Comparison of ENCODE assay signal across 8 cellular contexts in the genomic region with DNA sequence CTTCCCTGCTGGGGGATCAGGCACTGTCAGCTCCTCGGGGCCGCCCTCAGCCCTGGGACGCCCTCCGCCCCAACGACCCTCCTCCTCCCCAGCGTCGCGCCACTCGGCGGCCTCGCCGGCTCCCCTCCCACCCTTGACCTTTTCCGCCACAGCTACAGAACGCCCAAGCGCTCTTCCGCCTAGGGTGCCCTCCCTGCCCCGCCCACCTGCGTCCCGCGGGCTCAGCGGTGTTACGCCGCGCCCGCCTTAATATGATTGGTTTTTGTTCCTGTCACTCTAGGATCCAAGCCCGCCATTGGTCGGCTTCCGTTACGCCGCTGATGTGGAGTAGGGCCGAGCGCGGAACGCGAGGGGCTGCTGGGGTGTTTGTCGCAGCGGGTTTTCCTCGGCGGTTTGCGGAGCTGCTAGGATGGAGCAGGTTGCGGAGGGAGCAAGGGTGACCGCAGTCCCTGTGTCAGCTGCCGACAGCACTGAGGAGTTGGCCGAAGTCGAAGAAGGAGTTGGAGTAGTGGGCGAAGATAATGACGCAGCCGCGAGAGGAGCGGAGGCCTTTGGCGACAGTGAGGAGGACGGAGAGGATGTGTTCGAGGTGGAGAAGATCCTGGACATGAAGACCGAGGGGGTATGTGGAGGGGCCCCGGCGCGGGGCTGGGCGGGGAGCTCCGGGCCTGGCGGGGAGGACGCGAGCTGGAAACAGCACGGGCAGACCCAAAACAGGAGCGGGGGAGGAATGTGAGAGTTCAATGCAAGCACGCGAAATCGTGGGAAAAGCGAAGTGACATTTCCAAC. TPM values are rescaled to one million over a fixed set of nuclear protein-coding genes. Genes with fewer than 3 reads are reported as not detected.
A peak's percentile ranks its signal among the peaks of the same experiment; 100 is the strongest.
DNase-seq lines count a peak whose midpoint lies in the region; ATAC-seq and TF ChIP-seq lines count a peak whose summit lies in the region.

A gene with protein sequence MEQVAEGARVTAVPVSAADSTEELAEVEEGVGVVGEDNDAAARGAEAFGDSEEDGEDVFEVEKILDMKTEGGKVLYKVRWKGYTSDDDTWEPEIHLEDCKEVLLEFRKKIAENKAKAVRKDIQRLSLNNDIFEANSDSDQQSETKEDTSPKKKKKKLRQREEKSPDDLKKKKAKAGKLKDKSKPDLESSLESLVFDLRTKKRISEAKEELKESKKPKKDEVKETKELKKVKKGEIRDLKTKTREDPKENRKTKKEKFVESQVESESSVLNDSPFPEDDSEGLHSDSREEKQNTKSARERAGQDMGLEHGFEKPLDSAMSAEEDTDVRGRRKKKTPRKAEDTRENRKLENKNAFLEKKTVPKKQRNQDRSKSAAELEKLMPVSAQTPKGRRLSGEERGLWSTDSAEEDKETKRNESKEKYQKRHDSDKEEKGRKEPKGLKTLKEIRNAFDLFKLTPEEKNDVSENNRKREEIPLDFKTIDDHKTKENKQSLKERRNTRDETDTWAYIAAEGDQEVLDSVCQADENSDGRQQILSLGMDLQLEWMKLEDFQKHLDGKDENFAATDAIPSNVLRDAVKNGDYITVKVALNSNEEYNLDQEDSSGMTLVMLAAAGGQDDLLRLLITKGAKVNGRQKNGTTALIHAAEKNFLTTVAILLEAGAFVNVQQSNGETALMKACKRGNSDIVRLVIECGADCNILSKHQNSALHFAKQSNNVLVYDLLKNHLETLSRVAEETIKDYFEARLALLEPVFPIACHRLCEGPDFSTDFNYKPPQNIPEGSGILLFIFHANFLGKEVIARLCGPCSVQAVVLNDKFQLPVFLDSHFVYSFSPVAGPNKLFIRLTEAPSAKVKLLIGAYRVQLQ (plus strand): TSS at position 320 of the 789 bp plus-strand sequence. CDS start 90 bp downstream, at position 410.

- H3K4me1 ChIP-seq in right cardiac atrium (ENCODE audit: control insufficient read depth, insufficient read depth, low read length) (no peaks in the 10 kb centered on the region), vagina (peaks cover 33% of the 10 kb centered on the region)

- WGBS in right cardiac atrium, result under 1% methylated on average over 68 of the region's 68 CpGs

- intact Hi-C loops in right cardiac atrium (cut with DNase I), result no loop called here
- intact Hi-C loops in vagina (cut with DNase I), result loop anchor here (2.0 kb wide), 1 partner anchor 229 kb away; a partner anchor contains a TSS

- H3K27ac ChIP-seq in right cardiac atrium (ENCODE audit: low read length) (peak within 1 kb of the TSS; percentile 90), vagina (peak within 1 kb of the TSS; percentile 95)

- peak; percentile 69 to 77 for DNase-seq in NCI-H187 (lab: John Stamatoyannopoulos, UW)
- DNase-seq in T-helper 2 cell, result peak; percentile 79 to 98 (median 88)
- DNase-seq in anterior cingulate cortex (lab: John Stamatoyannopoulos, UW), result peak; percentile 50 to 97 (median 92)
- peak; percentile 95 to 97 (median 97) for DNase-seq in right cardiac atrium
- peak; percentile 96 for DNase-seq in putamen (ENCODE audit: low spot score)
- peak in 1 of 2 donors; percentile 97 for DNase-seq in vagina (ENCODE audit: extremely low spot score in 2 of 2)

- peak in 1 of 2 donors; percentile 90 for TF ChIP-seq POLR2A in vagina (IDR thresholded peaks at IDR 0.05)

- TF ChIP-seq CTCF in vagina (IDR thresholded peaks at IDR 0.05), result no peak

- no peaks in the 10 kb centered on the region for H3K27me3 ChIP-seq in right cardiac atrium (ENCODE audit: control insufficient read depth, insufficient read depth)
- H3K27me3 ChIP-seq in vagina, result no peaks in the 10 kb centered on the region

- peak within 1 kb of the TSS; percentile 58 for H3K4me3 ChIP-seq in right cardiac atrium (ENCODE audit: low read length)
- peak within 1 kb of the TSS; percentile 57 to 96 for H3K4me3 ChIP-seq in vagina

- H3K36me3 ChIP-seq in vagina, result no peaks in the 10 kb centered on the region

- ATAC-seq in GM18498 (IDR thresholded peaks at IDR 0.05; ENCODE audit: unreplicated experiment) (peak; percentile 99), HG02938 (IDR thresholded peaks at IDR 0.05; ENCODE audit: unreplicated experiment) (peak; percentile 97), right cardiac atrium (peak; percentile 100)

- no peaks in the 10 kb centered on the region for H3K9me3 ChIP-seq in right cardiac atrium (ENCODE audit: control insufficient read depth, low read length)
- H3K9me3 ChIP-seq in vagina, result no peaks in the 10 kb centered on the region

RNA-seq across cellular contexts. Expression of the gene that starts here (rescaled TPM):
- total RNA-seq in right cardiac atrium (10 to 100 TPM; 34.7 to 39.1 (median 37.3) TPM), vagina (22.8 TPM)
- 33.0 TPM for polyA plus RNA-seq in right cardiac atrium
